In genomic region chr4:112423591-112423990, GRCh38 we compare ENCODE assay signal across 15 cellular contexts.
DNase-seq lines count a peak whose midpoint lies in the region; ATAC-seq and TF ChIP-seq lines count a peak whose summit lies in the region.
"Had no signal": no experiment of that assay in that cellular context is flagged by ENCODE, and none has a peak within 500 bp of the region (broad histone marks: within the 10 kb centered on the region; RNA-seq: fewer than 3 reads in every experiment).

No MANE protein-coding gene starts in this region.

- H2BK15ac ChIP-seq in IMR-90 (ENCODE audit: low read depth, low read length) = no peak overlapping the region

- POLR2A ChIA-PET in IMR-90 (lab: Charles Lee; ENCODE audit: unreplicated experiment) = no interaction called here

- BruUV-seq in IMR-90 (replicated peaks; lab: Mats Ljungman, UMichigan) = no TSS peak

- no peaks in the 10 kb centered on the region for H3K9me3 ChIP-seq in IMR-90 (ENCODE audit: control insufficient read depth, insufficient read depth, low read length)
- H3K9me3 ChIP-seq in osteoblast (ENCODE audit: low read depth, low read length) = no peaks in the 10 kb centered on the region
- H3K9me3 ChIP-seq: A549, BLaER1, Caco-2, HAP-1 had no signal

- WGBS in IMR-90 (ENCODE audit: extremely low coverage in 2 of 2, insufficient read length in 1 of 2), 2 experiments = no CpG with 5 or more reads among the region's 1 CpG

- H4K20me1 ChIP-seq in IMR-90 (ENCODE audit: insufficient read depth, low read length) (no peaks in the 10 kb centered on the region), osteoblast (ENCODE audit: insufficient read depth, low read length) (no peaks in the 10 kb centered on the region)
- H4K20me1 ChIP-seq: BLaER1 had no signal

- H3K4me3 ChIP-seq in IMR-90 (ENCODE audit: insufficient read depth, low read depth, low read length) (no peak overlapping the region), astrocyte of the spinal cord (ENCODE audit: low read depth, low read length) (no peak overlapping the region), osteoblast (ENCODE audit: insufficient read depth, low read length) (no peak overlapping the region)
- H3K4me3 ChIP-seq: A549, BLaER1, HAP-1, K562 had no signal

- H2AK9ac ChIP-seq in IMR-90 (replicated peaks; ENCODE audit: low read depth, low read length, poor library complexity) = no peak overlapping the region

- no peak overlapping the region for H3K9ac ChIP-seq in IMR-90 (ENCODE audit: low read depth, low read length)
- H3K9ac ChIP-seq: BLaER1 had no signal

- no peak overlapping the region for H4K5ac ChIP-seq in IMR-90 (ENCODE audit: low read depth, low read length)

- no peak overlapping the region for H3K18ac ChIP-seq in IMR-90 (ENCODE audit: low read depth, low read length)

- H3K56ac ChIP-seq in IMR-90 (ENCODE audit: extremely low read depth, insufficient read depth, low read length) = no peak overlapping the region

- dilution Hi-C loops in IMR-90 (cut with HindIII; ENCODE audit: low sequenced_read_pairs, unreplicated experiment) = no loop called here

- no peak overlapping the region for H2BK20ac ChIP-seq in IMR-90 (ENCODE audit: low read depth, low read length)

- H3K4me1 ChIP-seq in IMR-90 (ENCODE audit: control insufficient read depth, insufficient read depth, low read length) = no peaks in the 10 kb centered on the region; the same call in 1 of the 2 replicates
- peaks cover 6% of the 10 kb centered on the region for H3K4me1 ChIP-seq in osteoblast (ENCODE audit: insufficient read depth, low read length)
- H3K4me1 ChIP-seq: A549, BLaER1, Caco-2, HAP-1 had no signal

- no peak overlapping the region for H3K4ac ChIP-seq in IMR-90 (ENCODE audit: low read depth, low read length)

- CTCF ChIA-PET in IMR-90 (lab: Yijun Ruan, JAX) = interaction anchor here (0.8 kb wide), 1 partner anchor 21 kb away, joined by 3 read pairs; no protein-coding TSS in a partner anchor

- in situ Hi-C loops in IMR-90 (cut with MboI; ENCODE audit: low sequenced_read_pairs) = no loop called here
- in situ Hi-C loops in astrocyte of the spinal cord (cut with HindIII; ENCODE audit: low sequenced_read_pairs) = no loop called here

- H3K4me2 ChIP-seq in IMR-90 (ENCODE audit: low read depth, low read length) = no peak overlapping the region
- no peak overlapping the region for H3K4me2 ChIP-seq in osteoblast (ENCODE audit: insufficient read depth, low read length)
- H3K4me2 ChIP-seq: A549, BLaER1 had no signal

- H4K8ac ChIP-seq in IMR-90 (ENCODE audit: low read depth in 2 of 2, low read length in 2 of 2) = no peak overlapping the region

- intact Hi-C loops in IMR-90 (cut with micrococcal nuclease) = no loop called here

- H3K9me1 ChIP-seq in IMR-90 (ENCODE audit: insufficient read depth, low read length) = no peaks in the 10 kb centered on the region

- H3K14ac ChIP-seq in IMR-90 (replicated peaks; ENCODE audit: low read depth, low read length) = no peak overlapping the region

- no peaks in the 10 kb centered on the region for H3K79me2 ChIP-seq in osteoblast (ENCODE audit: insufficient read depth, low read length)

- H2BK120ac ChIP-seq in IMR-90 (ENCODE audit: low read depth, low read length) = no peak overlapping the region

- no peak overlapping the region for H2AFZ ChIP-seq in IMR-90 (replicated peaks; ENCODE audit: low read length, poor library complexity)
- H2AFZ ChIP-seq in osteoblast (ENCODE audit: low read length) = peak overlapping the region; percentile 49

- no peak overlapping the region for H4K91ac ChIP-seq in IMR-90 (ENCODE audit: insufficient read depth, low read depth, low read length)

- TF ChIP-seq CTCF in IMR-90 (conservative IDR thresholded peaks at IDR 0.05; ENCODE audit: low read depth, low read length) (no peak), astrocyte of the spinal cord (IDR thresholded peaks at IDR 0.05; ENCODE audit: low read depth, low read length) (no peak), osteoblast (IDR thresholded peaks at IDR 0.05; ENCODE audit: extremely low read depth, low read depth, low read length) (no peak)

- H3K27me3 ChIP-seq in IMR-90 (ENCODE audit: control insufficient read depth, insufficient read depth, low read length) = no peaks in the 10 kb centered on the region
- H3K27me3 ChIP-seq in osteoblast (ENCODE audit: insufficient read depth, low read length) = no peaks in the 10 kb centered on the region
- H3K27me3 ChIP-seq: BLaER1 had no signal

- ATAC-seq in IMR-90 (ENCODE audit: low read depth) = peak; percentile 27
- ATAC-seq in GM19452 (IDR thresholded peaks at IDR 0.05; ENCODE audit: unreplicated experiment) = no peak
- ATAC-seq: A549, K562 had no signal

- no peaks in the 10 kb centered on the region for H3K79me1 ChIP-seq in IMR-90 (ENCODE audit: low read depth in 1 of 2, low read length in 2 of 2)

- no peak for TF ChIP-seq RAD21 in IMR-90 (IDR thresholded peaks at IDR 0.05; ENCODE audit: low read length)

- DNase-seq in IMR-90 (peak; percentile 36), astrocyte of the spinal cord (ENCODE audit: low read depth, low spot score) (peak; percentile 4), fibroblast of peridontal ligament (ENCODE audit: extremely low read depth) (peak; percentile 45), osteoblast (ENCODE audit: insufficient read length, low spot score, missing footprints) (no peak), kidney tubule cell (ENCODE audit: low spot score) (no peak), NCI-H2081 treated with DMSO at 0.1 percent for 48 hours (lab: John Stamatoyannopoulos, UW) (no peak)
- DNase-seq: Caco-2; CD8-positive, alpha-beta memory T cell; DMS53; HFFc6 had no signal

- no peak overlapping the region for H2BK5ac ChIP-seq in IMR-90 (ENCODE audit: low read depth, low read length, poor library complexity, severe bottlenecking)

- no peak for TF ChIP-seq POLR2A in IMR-90 (IDR thresholded peaks at IDR 0.05; ENCODE audit: low read depth, low read length)

- H3K36me3 ChIP-seq in IMR-90 (ENCODE audit: control insufficient read depth, insufficient read depth, low read length) (no peaks in the 10 kb centered on the region), osteoblast (ENCODE audit: insufficient read depth, low read length) (no peaks in the 10 kb centered on the region)
- H3K36me3 ChIP-seq: BLaER1, HAP-1 had no signal

- H3K27ac ChIP-seq in IMR-90 (ENCODE audit: insufficient read depth, low read length) (no peak overlapping the region), osteoblast (ENCODE audit: low read depth, low read length) (no peak overlapping the region)
- H3K27ac ChIP-seq: A549, BLaER1 had no signal

- no peak overlapping the region for H2AK5ac ChIP-seq in IMR-90 (ENCODE audit: low read depth, low read length)

- no peak overlapping the region for H3K23ac ChIP-seq in IMR-90 (ENCODE audit: low read depth, low read length)

TF ChIP-seq in IMR-90, 13 proteins besides CTCF, POLR2A, EP300 and RAD21:
- TF ChIP-seq SMC3 (IDR thresholded peaks at IDR 0.05; ENCODE audit: low read depth, low read length) (no peak), CHD1 (IDR thresholded peaks at IDR 0.05; ENCODE audit: low read depth, low read length) (no peak), MAZ (IDR thresholded peaks at IDR 0.05; ENCODE audit: borderline replicate concordance, low read depth, low read length) (no peak), NFE2L2 (IDR thresholded peaks at IDR 0.05; ENCODE audit: low read depth, low read length) (no peak), BHLHE40 (IDR thresholded peaks at IDR 0.05; ENCODE audit: low read depth, low read length) (no peak), MXI1 (IDR thresholded peaks at IDR 0.05; ENCODE audit: borderline replicate concordance, low read depth, low read length) (no peak), USF2 (IDR thresholded peaks at IDR 0.05; ENCODE audit: low read depth, low read length) (no peak), ELK1 (IDR thresholded peaks at IDR 0.05; ENCODE audit: borderline replicate concordance, low read depth, low read length) (no peak), RCOR1 (IDR thresholded peaks at IDR 0.05; ENCODE audit: insufficient replicate concordance, low read length) (no peak), FOS (IDR thresholded peaks at IDR 0.05; ENCODE audit: low read depth, low read length) (no peak), MAFK (IDR thresholded peaks at IDR 0.05; ENCODE audit: low read depth, low read length) (no peak), RFX5 (IDR thresholded peaks at IDR 0.05; ENCODE audit: low read depth, low read length) (no peak), CEBPB (IDR thresholded peaks at IDR 0.05; ENCODE audit: low read depth, low read length) (no peak)

Comparison
In these comparisons a context has a peak if more than half of its experiments do, and no peak if none do; other contexts are left out.
1. DNase-seq: peak in IMR-90 (single experiment), astrocyte of the spinal cord (single experiment) and fibroblast of peridontal ligament (single experiment); none in osteoblast (single experiment), kidney tubule cell (single experiment) and NCI-H2081 treated with DMSO at 0.1 percent for 48 hours (single experiment).